ENCODE assay signal across 10 cellular contexts in genomic region chr21:34881894-34882371, GRCh38.
DNase-seq lines count a peak whose midpoint lies in the region; ATAC-seq and TF ChIP-seq lines count a peak whose summit lies in the region.
"Had no signal": no experiment of that assay in that cellular context is flagged by ENCODE, and none has a peak within 500 bp of the region (broad histone marks: within the 10 kb centered on the region; RNA-seq: fewer than 3 reads in every experiment).

No MANE protein-coding gene starts in this region.

- DNase-seq in GM03348 (ENCODE audit: low spot score) (peak; percentile 41), RPMI7951 (ENCODE audit: low read depth) (peak; percentile 80), erythroblast (lab: John Stamatoyannopoulos, UW) (peak in 1 of 2 experiments; percentile 55), HuH-7.5 (ENCODE audit: low spot score) (no peak), putamen (ENCODE audit: low spot score) (no peak), posterior vena cava (ENCODE audit: low spot score) (no peak)
- DNase-seq: activated CD4-positive, alpha-beta T cell treated with anti-CD3 and anti-CD28 coated beads, Interleukin-2, amount 50 U/mL, for 48 hours; NCI-H1048 had no signal

- peak overlapping the region in 19 of 21 experiments; percentile 35 to 100 (median 97) for H3K27ac ChIP-seq in skin epidermis

- no peak for ATAC-seq in HG03039 (IDR thresholded peaks at IDR 0.05; ENCODE audit: unreplicated experiment)

- peak overlapping the region in 6 of 7 experiments; percentile 7 to 84 (median 74) for H3K4me3 ChIP-seq in skin epidermis

- TF ChIP-seq POLR2A in erythroblast (IDR thresholded peaks at IDR 0.05; ENCODE audit: low read length), result peak; percentile 24

- intact Hi-C loops in posterior vena cava (cut with DNase I), result no loop called here

Comparison
In these comparisons a context has a peak if more than half of its experiments do, and no peak if none do; other contexts are left out.
1. DNase-seq: peak in GM03348 (single experiment) and RPMI7951 (single experiment); none in HuH-7.5 (single experiment), putamen (single experiment) and posterior vena cava (single experiment).